In genomic region chr15:75747121-75747520, GRCh38 we compare ENCODE assay signal across 1 cellular context.
TF ChIP-seq lines count a peak whose summit lies in the region.

No MANE protein-coding gene starts in this region.

TF ChIP-seq in K562, 482 proteins besides CTCF, POLR2A, EP300 and RAD21 (continued from another document):
- TF ChIP-seq TCF3 (CRISPR knock-in tag; IDR thresholded peaks at IDR 0.05) = peak; percentile 58; the same call in 1 of the 2 replicates
